In genomic region chr9:113504725-113505590, GRCh38 we compare ENCODE assay signal across 15 cellular contexts. TPM values are rescaled to one million over a fixed set of nuclear protein-coding genes. Genes with fewer than 3 reads are reported as not detected.
DNase-seq lines count a peak whose midpoint lies in the region; ATAC-seq and TF ChIP-seq lines count a peak whose summit lies in the region.
"Had no signal": no experiment of that assay in that cellular context is flagged by ENCODE, and none has a peak within 500 bp of the region (broad histone marks: within the 10 kb centered on the region; RNA-seq: fewer than 3 reads in every experiment).

No MANE protein-coding gene starts in this region.

- no peak overlapping the region for H3K9ac ChIP-seq in PC-3 (ENCODE audit: low read length)

- peaks cover 27% of the 10 kb centered on the region for H3K4me1 Mint-ChIP-seq in dendritic cell treated with granulocyte-macrophage colony-stimulating factor and Interleukin-4, amounts not matched to agents 40 ng/mL and 50 ng/mL, for 4 days (ENCODE audit: low read depth)
- H3K4me1 Mint-ChIP-seq in HFFc6 (ENCODE audit: low read depth), result peaks cover 6% of the 10 kb centered on the region

- H3F3A ChIP-seq in PC-3 (ENCODE audit: low read length, unreplicated experiment), result no peaks in the 10 kb centered on the region

- no peak for TF ChIP-seq CTCF in PC-3 (conservative IDR thresholded peaks at IDR 0.05; ENCODE audit: low read depth, low read length)
- no peak for TF ChIP-seq CTCF in right lobe of liver (IDR thresholded peaks at IDR 0.05)
- no peak for TF ChIP-seq CTCF in stomach (IDR thresholded peaks at IDR 0.05)
- TF ChIP-seq CTCF in HFFc6 (IDR thresholded peaks at IDR 0.05), result no peak

- H3K9me2 ChIP-seq in PC-3 (replicated peaks; ENCODE audit: low read length), result no peaks in the 10 kb centered on the region

- DNase-seq in PC-3 (no peak), right lobe of liver (peak; percentile 83 to 92 (median 90)), stomach (no peak), HFFc6 (no peak), T-helper 9 cell (no peak)
- DNase-seq: activated B cell treated with CpG ODN at 0.5 μM for 24 hours; activated CD8-positive, alpha-beta memory T cell treated with anti-CD3 and anti-CD28 coated beads, Interleukin-2, amount 50 U/mL, for 48 hours; KG1; SW 1271 had no signal

- no peak overlapping the region for H3K4me3 Mint-ChIP-seq in dendritic cell treated with granulocyte-macrophage colony-stimulating factor and Interleukin-4, amounts not matched to agents 40 ng/mL and 50 ng/mL, for 4 days
- no peak overlapping the region for H3K4me3 Mint-ChIP-seq in HFFc6
- H3K4me3 Mint-ChIP-seq: activated B cell treated with CpG ODN at 0.5 μM for 24 hours had no signal

- no peaks in the 10 kb centered on the region for H3K27me3 ChIP-seq in PC-3 (ENCODE audit: low read length)
- no peaks in the 10 kb centered on the region for H3K27me3 ChIP-seq in right lobe of liver
- no peaks in the 10 kb centered on the region for H3K27me3 ChIP-seq in stomach

- H3K27ac ChIP-seq in PC-3 (ENCODE audit: low read length) (no peak overlapping the region), right lobe of liver (peak overlapping the region; percentile 45 to 79 (median 73)), stomach (peak overlapping the region in 3 of 5 donors; percentile 0 to 66 (median 12))
- H3K27ac ChIP-seq: C4-2B had no signal

- no peaks in the 10 kb centered on the region for H3K36me3 Mint-ChIP-seq in dendritic cell treated with granulocyte-macrophage colony-stimulating factor and Interleukin-4, amounts not matched to agents 40 ng/mL and 50 ng/mL, for 4 days (ENCODE audit: low read depth)
- H3K36me3 Mint-ChIP-seq in HFFc6 (ENCODE audit: low read depth), result no peaks in the 10 kb centered on the region
- H3K36me3 Mint-ChIP-seq: activated naive CD4-positive, alpha-beta T cell treated with anti-CD3 and anti-CD28 coated beads, Interleukin-2, amount 50 U/mL, for 72 hours had no signal

- no peak overlapping the region for H3K4me3 ChIP-seq in PC-3 (ENCODE audit: low read length)
- peak overlapping the region in 2 of 3 donors; percentile 7 to 47 for H3K4me3 ChIP-seq in right lobe of liver
- H3K4me3 ChIP-seq in stomach, result peak overlapping the region in 1 of 4 donors; percentile 32

- ATAC-seq in PC-3 (peak; percentile 33; the same call in 1 of the 2 replicates), right lobe of liver (peak; percentile 86 to 92 (median 87)), GM18498 (IDR thresholded peaks at IDR 0.05; ENCODE audit: unreplicated experiment) (no peak), HG03139 (IDR thresholded peaks at IDR 0.05; ENCODE audit: unreplicated experiment) (no peak)
- ATAC-seq: activated naive CD4-positive, alpha-beta T cell treated with anti-CD3 and anti-CD28 coated beads, Interleukin-2, amount 50 U/mL, for 72 hours had no signal

- H3K36me3 ChIP-seq in PC-3 (ENCODE audit: low read depth, low read length), result peaks cover 10% of the 10 kb centered on the region; the same call in 1 of the 2 replicates
- H3K36me3 ChIP-seq in right lobe of liver, result no peaks in the 10 kb centered on the region
- H3K36me3 ChIP-seq in stomach, result peaks cover 4 to 20% (median 12%) of the 10 kb centered on the region in 4 donors

- intact Hi-C loops in PC-3 (cut with micrococcal nuclease), result no loop called here
- intact Hi-C loops in dendritic cell treated with granulocyte-macrophage colony-stimulating factor and Interleukin-4, amounts not matched to agents 40 ng/mL and 50 ng/mL, for 4 days (cut with micrococcal nuclease), result no loop called here
- intact Hi-C loops in right lobe of liver (cut with DNase I), result no loop called here
- intact Hi-C loops in stomach (cut with DNase I; ENCODE audit: low total_unique reads), result no loop called here

- no peak overlapping the region for H2AFZ ChIP-seq in PC-3 (ENCODE audit: low read length)

- H3K27me3 Mint-ChIP-seq in dendritic cell treated with granulocyte-macrophage colony-stimulating factor and Interleukin-4, amounts not matched to agents 40 ng/mL and 50 ng/mL, for 4 days, result no peaks in the 10 kb centered on the region
- H3K27me3 Mint-ChIP-seq in HFFc6 (ENCODE audit: insufficient read depth), result peaks cover 8% of the 10 kb centered on the region
- H3K27me3 Mint-ChIP-seq: activated B cell treated with CpG ODN at 0.5 μM for 24 hours, progenitor cell of endocrine pancreas had no signal

- peaks cover 5% of the 10 kb centered on the region; the same call in 1 of the 2 replicates for H3K4me1 ChIP-seq in PC-3 (ENCODE audit: insufficient read depth, low read length)
- peaks cover 0 to 46% (median 23%) of the 10 kb centered on the region in 4 donors for H3K4me1 ChIP-seq in right lobe of liver
- H3K4me1 ChIP-seq in stomach, result peaks cover 0 to 44% (median 33%) of the 10 kb centered on the region in 4 donors

- no peaks in the 10 kb centered on the region for H3K9me3 Mint-ChIP-seq in dendritic cell treated with granulocyte-macrophage colony-stimulating factor and Interleukin-4, amounts not matched to agents 40 ng/mL and 50 ng/mL, for 4 days
- H3K9me3 Mint-ChIP-seq in HFFc6, result no peaks in the 10 kb centered on the region
- H3K9me3 Mint-ChIP-seq: activated B cell treated with CpG ODN at 0.5 μM for 24 hours; activated naive CD4-positive, alpha-beta T cell treated with anti-CD3 and anti-CD28 coated beads, Interleukin-2, amount 50 U/mL, for 72 hours had no signal

- TF ChIP-seq POLR2A in right lobe of liver (IDR thresholded peaks at IDR 0.05), result peak; percentile 26
- TF ChIP-seq POLR2A in stomach (IDR thresholded peaks at IDR 0.05), result no peak

- H3K9me3 ChIP-seq in PC-3 (ENCODE audit: low read length), result no peaks in the 10 kb centered on the region
- H3K9me3 ChIP-seq in right lobe of liver, result no peaks in the 10 kb centered on the region
- no peaks in the 10 kb centered on the region for H3K9me3 ChIP-seq in stomach

- no peaks in the 10 kb centered on the region for H4K20me1 ChIP-seq in PC-3 (ENCODE audit: low read length)

- TF ChIP-seq EP300 in stomach (IDR thresholded peaks at IDR 0.05), result no peak

- H3K27ac Mint-ChIP-seq in dendritic cell treated with granulocyte-macrophage colony-stimulating factor and Interleukin-4, amounts not matched to agents 40 ng/mL and 50 ng/mL, for 4 days, result peak overlapping the region; percentile 16
- H3K27ac Mint-ChIP-seq in HFFc6, result no peak overlapping the region
- H3K27ac Mint-ChIP-seq: activated B cell treated with CpG ODN at 0.5 μM for 24 hours, progenitor cell of endocrine pancreas had no signal

- BruUV-seq in PC-3 (replicated peaks; lab: Mats Ljungman, UMichigan), result no TSS peak

- no peak overlapping the region for H3K4me2 ChIP-seq in PC-3 (ENCODE audit: low read length)

- POLR2A ChIA-PET in PC-3 (lab: Charles Lee; ENCODE audit: unreplicated experiment), result no interaction called here

- no peaks in the 10 kb centered on the region for H3K79me2 ChIP-seq in PC-3 (ENCODE audit: low read length)

- WGBS in right lobe of liver (ENCODE audit: insufficient coverage, low coverage, low lambda C conversion rate, missing lambda C conversion rate), result 96% methylated on average over 4 of the region's 9 CpGs
- WGBS in stomach, 5 donors, result 87 to 93% (median 90%) methylated on average over 9 of the region's 9 CpGs

- CTCF ChIA-PET in PC-3 (lab: Charles Lee), result no interaction called here

RNA-seq across cellular contexts. Expression of gene RGS3, which starts 41.4 kb away (rescaled TPM):
- total RNA-seq in PC-3 (2014; rRNA removed) (26.3 and 30.8 TPM in 2 replicates), right lobe of liver (10 to 100 TPM; 19.0 to 60.3 (median 31.0) TPM), stomach (10 to 100 TPM; 27.0 to 71.4 (median 49.2) TPM)
- polyA plus RNA-seq in stomach, result 10 to 100 TPM; 26.6 to 41.0 (median 30.4) TPM
- 10 to 100 TPM; 49.7 to 57.0 (median 52.5) TPM for total RNA-seq in HFFc6 (2021; fragmentation: NEBNext Ultra II Directional; extraction: Animal tissue kit (Norgen Biotek cat#: 25700))

Comparison
In these comparisons a context has a peak if more than half of its experiments do, and no peak if none do; other contexts are left out.
1. ATAC-seq: peak in PC-3 (single experiment) and right lobe of liver (4 of 4); none in GM18498 (single experiment) and HG03139 (single experiment).
2. DNase-seq: peak in right lobe of liver (3 of 3); none in PC-3 (single experiment), stomach (single experiment), HFFc6 (single experiment) and T-helper 9 cell (single experiment).